In the genomic region with DNA sequence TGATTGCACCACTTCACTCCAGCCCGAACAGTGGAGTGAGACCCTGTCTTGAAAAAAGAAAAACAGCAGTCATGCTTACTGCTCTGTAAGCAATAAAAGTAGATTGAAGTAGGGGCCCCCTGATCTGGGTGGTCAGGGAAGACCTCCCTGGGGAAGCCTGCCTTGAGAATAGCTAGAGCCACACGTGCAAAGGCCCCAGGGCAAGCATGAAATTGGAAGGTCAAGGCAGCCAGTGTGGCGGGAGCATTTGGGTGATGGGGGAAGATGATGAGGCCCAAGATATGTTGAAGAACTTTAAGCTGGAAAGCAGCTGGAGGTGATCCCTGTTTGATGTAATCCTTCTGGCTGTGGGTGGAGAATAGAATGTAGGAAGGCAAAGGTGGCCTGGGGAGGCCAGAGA, we compare ENCODE assay signal across 1 cellular context.
TF ChIP-seq lines count a peak whose summit lies in the region.

No MANE protein-coding gene starts in this region.

TF ChIP-seq in WTC11, 78 proteins besides CTCF, POLR2A, EP300 and RAD21 (continued from another document):
- no peak for TF ChIP-seq ZSCAN18 (CRISPR knock-in tag; IDR thresholded peaks at IDR 0.05)
- no peak for TF ChIP-seq HMGXB4 (CRISPR knock-in tag; IDR thresholded peaks at IDR 0.05)
- TF ChIP-seq HMGA2 (CRISPR knock-in tag; IDR thresholded peaks at IDR 0.05) = no peak
- TF ChIP-seq, protein P1, sequence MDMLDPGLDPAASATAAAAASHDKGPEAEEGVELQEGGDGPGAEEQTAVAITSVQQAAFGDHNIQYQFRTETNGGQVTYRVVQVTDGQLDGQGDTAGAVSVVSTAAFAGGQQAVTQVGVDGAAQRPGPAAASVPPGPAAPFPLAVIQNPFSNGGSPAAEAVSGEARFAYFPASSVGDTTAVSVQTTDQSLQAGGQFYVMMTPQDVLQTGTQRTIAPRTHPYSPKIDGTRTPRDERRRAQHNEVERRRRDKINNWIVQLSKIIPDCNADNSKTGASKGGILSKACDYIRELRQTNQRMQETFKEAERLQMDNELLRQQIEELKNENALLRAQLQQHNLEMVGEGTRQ (CRISPR knock-in tag; IDR thresholded peaks at IDR 0.05) = no peak
